In the genomic region with DNA sequence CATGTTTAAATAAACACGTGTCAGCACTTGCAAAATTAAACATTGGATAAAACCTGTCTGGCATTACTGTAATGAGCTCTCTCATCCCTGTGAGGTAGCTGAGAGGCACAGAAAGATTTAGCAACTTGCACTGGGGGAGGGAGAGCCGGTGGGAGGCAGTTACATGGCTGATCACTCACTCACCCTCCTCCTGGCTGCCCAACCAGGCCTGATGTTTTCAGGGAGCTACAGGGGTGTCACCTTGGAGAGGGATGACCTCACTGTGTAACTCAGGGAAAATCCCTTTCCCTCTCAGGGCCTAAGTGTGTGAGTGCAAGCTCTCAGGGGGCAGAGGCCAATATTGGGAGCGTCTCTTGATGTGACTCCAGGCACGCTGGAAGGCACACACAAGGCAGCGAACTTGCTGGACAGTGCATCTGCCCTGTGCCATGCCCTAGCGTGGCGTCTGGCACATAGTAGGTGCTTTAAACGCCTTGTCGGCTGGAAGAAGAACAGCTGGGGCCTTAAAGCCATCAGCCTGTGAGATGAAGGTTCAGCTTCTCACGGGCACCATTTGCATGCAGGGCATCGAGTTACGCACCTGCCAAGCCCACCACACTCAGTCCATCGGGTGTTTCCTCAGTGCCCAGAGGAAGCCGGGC, we compare ENCODE assay signal across 19 cellular contexts. TPM values are rescaled to one million over a fixed set of nuclear protein-coding genes. Genes with fewer than 3 reads are reported as not detected.
A peak's percentile ranks its signal among the peaks of the same experiment; 100 is the strongest.
DNase-seq lines count a peak whose midpoint lies in the region; ATAC-seq, FAIRE-seq and TF ChIP-seq lines count a peak whose summit lies in the region.
"Had no signal": no experiment of that assay in that cellular context is flagged by ENCODE, and none has a peak within 500 bp of the region (broad histone marks: within the 10 kb centered on the region; RNA-seq: fewer than 3 reads in every experiment).

No MANE protein-coding gene starts in this region.

- H3K9me1 ChIP-seq in IMR-90 (ENCODE audit: insufficient read depth, low read length) = no peaks in the 10 kb centered on the region

- H3K27me3 ChIP-seq in IMR-90 (ENCODE audit: control insufficient read depth, insufficient read depth, low read length) = no peaks in the 10 kb centered on the region; the same call in 1 of the 2 replicates
- no peaks in the 10 kb centered on the region for H3K27me3 ChIP-seq in H1 (replicated peaks in 1 of 4; ENCODE audit: control insufficient read depth in 3 of 4, extremely low read depth in 1 of 4, insufficient read depth in 3 of 4, low read length in 3 of 4)
- H3K27me3 ChIP-seq in neuronal stem cell (ENCODE audit: control insufficient read depth in 3 of 3, insufficient read depth in 3 of 3, low read depth in 1 of 3, low read length in 3 of 3) = no peaks in the 10 kb centered on the region
- H3K27me3 ChIP-seq: MG63 had no signal

- no peak for TF ChIP-seq EP300 in H1 (IDR thresholded peaks at IDR 0.05; ENCODE audit: borderline replicate concordance in 1 of 2, low read depth in 2 of 2, low read length in 2 of 2)

- TF ChIP-seq CTCF in IMR-90 (conservative IDR thresholded peaks at IDR 0.05; ENCODE audit: low read depth, low read length) (no peak), H1 (IDR thresholded peaks at IDR 0.05; ENCODE audit: control extremely low read depth in 1 of 3, insufficient read depth in 1 of 3, low read depth in 1 of 3, low read length in 3 of 3) (no peak)

- H3K18ac ChIP-seq in IMR-90 (ENCODE audit: low read depth, low read length) (no peak overlapping the region), H1 (ENCODE audit: extremely low read depth, low read length) (no peak overlapping the region), neuronal stem cell (ENCODE audit: low read length) (no peak overlapping the region)

- H3K36me3 ChIP-seq in IMR-90 (ENCODE audit: control insufficient read depth, insufficient read depth, low read length) (no peaks in the 10 kb centered on the region), H1 (ENCODE audit: control insufficient read depth in 2 of 4, insufficient read depth in 4 of 4, low read length in 3 of 4) (no peaks in the 10 kb centered on the region), neuronal stem cell (replicated peaks in 1 of 2; ENCODE audit: control insufficient read depth in 2 of 2, insufficient read depth in 2 of 2, low read length in 2 of 2) (peaks cover 3 to 86% of the 10 kb centered on the region in 2 donors)
- H3K36me3 ChIP-seq: MG63, upper lobe of right lung had no signal

- H3K23ac ChIP-seq in IMR-90 (ENCODE audit: low read depth, low read length) (no peak overlapping the region), H1 (ENCODE audit: insufficient read length) (no peak overlapping the region), neuronal stem cell (ENCODE audit: low read depth, low read length, poor library complexity) (peak overlapping the region; percentile 29)

- H3K79me1 ChIP-seq in IMR-90 (ENCODE audit: low read depth in 1 of 2, low read length in 2 of 2) = no peaks in the 10 kb centered on the region
- H3K79me1 ChIP-seq in H1 (ENCODE audit: low read depth, low read length) = peaks cover 2% of the 10 kb centered on the region; the same call in 1 of the 2 replicates
- peaks cover 4% of the 10 kb centered on the region for H3K79me1 ChIP-seq in neuronal stem cell (ENCODE audit: low read depth, low read length)

- no peak for TF ChIP-seq POLR2A in IMR-90 (IDR thresholded peaks at IDR 0.05; ENCODE audit: low read depth, low read length)
- no peak for TF ChIP-seq POLR2A in H1 (IDR thresholded peaks at IDR 0.05; ENCODE audit: control extremely low read depth in 1 of 2, low read depth in 2 of 2, low read length in 2 of 2)

- 62% methylated on average over 6 of the region's 14 CpGs; no CpG with 5 or more reads in 1 of the 2 experiments for WGBS in IMR-90 (ENCODE audit: extremely low coverage in 2 of 2, insufficient read length in 1 of 2), 2 experiments
- WGBS in H1 (ENCODE audit: extremely low coverage in 1 of 2, insufficient coverage in 1 of 2, insufficient read length in 1 of 2, insufficient replicate concordance in 2 of 2, low coverage in 1 of 2, low lambda C conversion rate in 2 of 2, missing lambda C conversion rate in 1 of 2), 2 experiments = 76% methylated on average over 14 of the region's 14 CpGs; no CpG with 5 or more reads in 1 of the 2 experiments
- WGBS in neuronal stem cell (ENCODE audit: extremely low coverage in 2 of 2, insufficient read length in 2 of 2, insufficient replicate concordance in 1 of 2), 2 donors = no CpG with 5 or more reads among the region's 14 CpGs

- no peak overlapping the region for H2AK5ac ChIP-seq in IMR-90 (ENCODE audit: low read depth, low read length)
- no peak overlapping the region for H2AK5ac ChIP-seq in H1 (ENCODE audit: low read depth, low read length)
- no peak overlapping the region for H2AK5ac ChIP-seq in neuronal stem cell (ENCODE audit: low read depth, low read length)

- FAIRE-seq in H1 (lab: Jason Lieb, UNC) = no peak
- FAIRE-seq: A204.1 had no signal

- H2AK9ac ChIP-seq in IMR-90 (replicated peaks; ENCODE audit: low read depth, low read length, poor library complexity) = no peak overlapping the region

- H3K14ac ChIP-seq in IMR-90 (replicated peaks; ENCODE audit: low read depth, low read length) (no peak overlapping the region), H1 (ENCODE audit: insufficient read length) (no peak overlapping the region), neuronal stem cell (ENCODE audit: low read length) (peak overlapping the region; percentile 25)

- H2BK15ac ChIP-seq in IMR-90 (ENCODE audit: low read depth, low read length) (no peak overlapping the region), H1 (ENCODE audit: low read length) (no peak overlapping the region), neuronal stem cell (ENCODE audit: low read length) (no peak overlapping the region)

- no peak for TF ChIP-seq RAD21 in IMR-90 (IDR thresholded peaks at IDR 0.05; ENCODE audit: low read length)
- TF ChIP-seq RAD21 in H1 (IDR thresholded peaks at IDR 0.05 in 1 of 2, conservative IDR thresholded peaks at IDR 0.05 in 1 of 2; ENCODE audit: low read depth in 2 of 2, low read length in 2 of 2) = no peak

- no peak overlapping the region for H3K27ac ChIP-seq in IMR-90 (ENCODE audit: insufficient read depth, low read length)
- no peak overlapping the region for H3K27ac ChIP-seq in H1 (ENCODE audit: low read depth, low read length)
- peak overlapping the region; percentile 15 for H3K27ac ChIP-seq in neuronal stem cell (replicated peaks; ENCODE audit: low read length)
- H3K27ac ChIP-seq: PC-9, upper lobe of right lung had no signal

- H3K4me3 ChIP-seq in IMR-90 (ENCODE audit: insufficient read depth, low read depth, low read length) (no peak overlapping the region), H1 (ENCODE audit: extremely low read depth in 1 of 4, insufficient read depth in 2 of 4, low read depth in 3 of 4, low read length in 4 of 4) (no peak overlapping the region), neuronal stem cell (ENCODE audit: low read length in 2 of 2) (no peak overlapping the region)
- H3K4me3 ChIP-seq: MG63, PC-9, upper lobe of right lung had no signal

- H3K4me2 ChIP-seq in IMR-90 (ENCODE audit: low read depth, low read length) = no peak overlapping the region
- H3K4me2 ChIP-seq in H1 (ENCODE audit: insufficient read depth in 1 of 2, low read depth in 2 of 2, low read length in 2 of 2) = no peak overlapping the region
- no peak overlapping the region for H3K4me2 ChIP-seq in neuronal stem cell (ENCODE audit: insufficient read depth, low read length, poor library complexity, severe bottlenecking)
- H3K4me2 ChIP-seq: PC-9 had no signal

- CTCF ChIA-PET in IMR-90 (lab: Yijun Ruan, JAX) (no interaction called here), H1 (lab: Charles Lee; ENCODE audit: partially characterized antibody) (interaction anchor here (0.8 to 2.1 kb wide), 3 partner anchors 9 to 38 kb away, joined by 3 to 12 read pairs (median 8); no protein-coding TSS in a partner anchor)

- no peak overlapping the region for H2AFZ ChIP-seq in IMR-90 (replicated peaks; ENCODE audit: low read length, poor library complexity)
- no peak overlapping the region for H2AFZ ChIP-seq in H1 (ENCODE audit: low read length)
- no peak overlapping the region for H2AFZ ChIP-seq in neuronal stem cell (ENCODE audit: low read length)
- H2AFZ ChIP-seq: PC-9 had no signal

- H3K23me2 ChIP-seq in H1 (ENCODE audit: low read depth, low read length) = no peaks in the 10 kb centered on the region; the same call in 1 of the 2 replicates

- in situ Hi-C loops in IMR-90 (cut with MboI; ENCODE audit: low sequenced_read_pairs) = no loop called here

- H4K8ac ChIP-seq in IMR-90 (ENCODE audit: low read depth in 2 of 2, low read length in 2 of 2) = no peak overlapping the region
- no peak overlapping the region for H4K8ac ChIP-seq in H1 (ENCODE audit: extremely low read depth, insufficient read depth, low read length)
- peak overlapping the region; percentile 95 for H4K8ac ChIP-seq in neuronal stem cell (ENCODE audit: low read depth, low read length)

- H3K79me2 ChIP-seq in H1 (ENCODE audit: control insufficient read depth in 1 of 2, insufficient read depth in 2 of 2, low read length in 2 of 2) = no peaks in the 10 kb centered on the region

- H3K4me1 ChIP-seq in IMR-90 (ENCODE audit: control insufficient read depth, insufficient read depth, low read length) (peaks cover 4% of the 10 kb centered on the region; the same call in 1 of the 2 replicates), H1 (replicated peaks in 1 of 4; ENCODE audit: control insufficient read depth in 3 of 4, insufficient read depth in 4 of 4, low read length in 3 of 4) (peaks cover 0 to 29% (median 18%) of the 10 kb centered on the region in 4 experiments; a peak in 6 of 7 replicates), neuronal stem cell (ENCODE audit: control insufficient read depth in 2 of 2, insufficient read depth in 1 of 2, low read depth in 1 of 2, low read length in 2 of 2) (peaks cover 0 to 14% of the 10 kb centered on the region in 2 donors)
- H3K4me1 ChIP-seq: upper lobe of right lung had no signal

- H4K91ac ChIP-seq in IMR-90 (ENCODE audit: insufficient read depth, low read depth, low read length) (no peak overlapping the region), H1 (replicated peaks; ENCODE audit: insufficient read length, low read length) (no peak overlapping the region), neuronal stem cell (ENCODE audit: low read depth, low read length, poor library complexity) (no peak overlapping the region)

- H3K4ac ChIP-seq in IMR-90 (ENCODE audit: low read depth, low read length) (no peak overlapping the region), H1 (replicated peaks; ENCODE audit: insufficient read length, low read depth, low read length) (no peak overlapping the region), neuronal stem cell (ENCODE audit: low read length) (no peak overlapping the region)

- H2BK12ac ChIP-seq in H1 (ENCODE audit: low read depth, low read length) (0 out of 2 replicates have a peak overlapping the region, but pooled peaks have one; percentile 17), neuronal stem cell (ENCODE audit: low read length) (peak overlapping the region; percentile 70)

- dilution Hi-C loops in IMR-90 (cut with HindIII; ENCODE audit: low sequenced_read_pairs, unreplicated experiment) = no loop called here

- H4K20me1 ChIP-seq in IMR-90 (ENCODE audit: insufficient read depth, low read length) (peaks cover 3% of the 10 kb centered on the region; the same call in 1 of the 2 replicates), H1 (replicated peaks in 1 of 2; ENCODE audit: control insufficient read depth in 1 of 2, insufficient read depth in 2 of 2, low read length in 2 of 2) (no peaks in the 10 kb centered on the region)

- H3K56ac ChIP-seq in IMR-90 (ENCODE audit: extremely low read depth, insufficient read depth, low read length) (no peak overlapping the region), H1 (replicated peaks; ENCODE audit: insufficient read length, low read depth, low read length) (no peak overlapping the region)

- H2BK20ac ChIP-seq in IMR-90 (ENCODE audit: low read depth, low read length) (no peak overlapping the region), H1 (ENCODE audit: low read length) (peak overlapping the region; percentile 61; the same call in 1 of the 2 replicates)

- H2BK5ac ChIP-seq in IMR-90 (ENCODE audit: low read depth, low read length, poor library complexity, severe bottlenecking) (no peak overlapping the region), H1 (ENCODE audit: low read depth, low read length) (no peak overlapping the region), neuronal stem cell (ENCODE audit: low read length) (peak overlapping the region; percentile 49)

- H4K5ac ChIP-seq in IMR-90 (ENCODE audit: low read depth, low read length) (no peak overlapping the region), H1 (ENCODE audit: insufficient read length, low read depth, low read length) (no peak overlapping the region)

- peak; percentile 24 for DNase-seq in NCI-H2171 treated with DMSO at 0.1 percent for 48 hours (lab: John Stamatoyannopoulos, UW)
- no peak for DNase-seq in NCI-H2171 (lab: John Stamatoyannopoulos, UW)
- peak; percentile 53 for DNase-seq in IMR-90
- no peak for DNase-seq in H1 (ENCODE audit: low read depth in 1 of 2, low spot score in 2 of 2)
- no peak for DNase-seq in neuronal stem cell (ENCODE audit: low spot score)
- DNase-seq: activated CD8-positive, alpha-beta T cell treated with anti-CD3 and anti-CD28 coated beads for 36 hours; EL; immature natural killer cell; MG63; NCI-H187; NCI-H748 treated with DMSO at 0.1 percent for 48 hours; nephron progenitor cell; PC-9; upper lobe of right lung had no signal

- H2BK120ac ChIP-seq in IMR-90 (ENCODE audit: low read depth, low read length) (no peak overlapping the region), H1 (replicated peaks; ENCODE audit: low read depth, low read length) (no peak overlapping the region), neuronal stem cell (ENCODE audit: low read depth, low read length) (no peak overlapping the region)

- POLR2A ChIA-PET in IMR-90 (lab: Charles Lee; ENCODE audit: unreplicated experiment) = no interaction called here
- POLR2A ChIA-PET in H1 (lab: Charles Lee; ENCODE audit: partially characterized antibody) = no interaction called here

- H3K9ac ChIP-seq in IMR-90 (ENCODE audit: low read depth, low read length) (no peak overlapping the region), H1 (replicated peaks in 1 of 4; ENCODE audit: extremely low read depth in 1 of 4, low read depth in 3 of 4, low read length in 3 of 4) (no peak overlapping the region), neuronal stem cell (ENCODE audit: low read depth, low read length, poor library complexity) (peak overlapping the region; percentile 76)

- intact Hi-C loops in IMR-90 (cut with micrococcal nuclease) = no loop called here

- no TSS peak for BruUV-seq in IMR-90 (replicated peaks; lab: Mats Ljungman, UMichigan)

- no peaks in the 10 kb centered on the region for H3K9me3 ChIP-seq in IMR-90 (ENCODE audit: control insufficient read depth, insufficient read depth, low read length)
- no peaks in the 10 kb centered on the region; a peak in 1 of 4 replicates for H3K9me3 ChIP-seq in H1 (ENCODE audit: insufficient read depth in 2 of 2, low read depth in 1 of 2, low read length in 1 of 2)
- peaks cover 0 to 4% of the 10 kb centered on the region in 2 donors for H3K9me3 ChIP-seq in neuronal stem cell (replicated peaks in 1 of 2; ENCODE audit: control insufficient read depth in 2 of 2, insufficient read depth in 1 of 2, low read depth in 1 of 2, low read length in 2 of 2)
- H3K9me3 ChIP-seq: MG63, upper lobe of right lung had no signal

- ATAC-seq in IMR-90 (ENCODE audit: low read depth) = peak; percentile 45; the same call in 1 of the 2 replicates
- ATAC-seq in HG02938 (IDR thresholded peaks at IDR 0.05; ENCODE audit: unreplicated experiment) = no peak
- ATAC-seq in HG03139 (IDR thresholded peaks at IDR 0.05; ENCODE audit: unreplicated experiment) = no peak
- ATAC-seq in GM18502 (IDR thresholded peaks at IDR 0.05; ENCODE audit: poor library complexity, unreplicated experiment) = no peak
- ATAC-seq: activated CD8-positive, alpha-beta T cell treated with anti-CD3 and anti-CD28 coated beads for 36 hours; activated T-cell treated with anti-CD3 and anti-CD28 coated beads, Interleukin-2, amount 50 U/mL, for 72 hours; upper lobe of right lung had no signal

RNA-seq across cellular contexts. Expression of gene ELFN1, which starts 51.1 kb away (rescaled TPM):
- 1.6 and 2.2 TPM in 2 replicates for total RNA-seq in IMR-90 (2012; rRNA removed)
- polyA plus RNA-seq in IMR-90 (2012; rRNA removed) = 5.2 and 7.8 TPM in 2 replicates
- 3.9 and 10.2 TPM in 2 replicates for polyA plus RNA-seq in IMR-90 (2012; cell fraction: cytosol; rRNA removed)
- 3.8 and 9.6 TPM in 2 replicates for polyA plus RNA-seq in IMR-90 (2012; cell fraction: nucleus; rRNA removed; ENCODE audit: low replicate concordance)
- 2.0 and 2.1 TPM in 2 replicates for total RNA-seq in H1 (2021; fragmentation: NEBNext Ultra II Directional; extraction: Animal tissue kit (Norgen Biotek cat#: 25700))
- polyA plus RNA-seq in H1 (2011; rRNA removed) = 4.5 and 4.8 TPM in 2 replicates
- 3.6 TPM for polyA plus RNA-seq in H1 (2011; cell fraction: cytosol; rRNA removed)
- 2.8 TPM for polyA plus RNA-seq in H1 (2011; cell fraction: nucleus; rRNA removed)
- polyA plus RNA-seq in H1 (2012, experiment 1 of 2) = 1.5 to 4.4 TPM (median 3.3 TPM) in 4 replicates
- polyA plus RNA-seq in H1 (2012, experiment 2 of 2) = 2.0 TPM
- 3.3 TPM for polyA plus RNA-seq in H1 (2013, experiment 1 of 2)
- 3.5 TPM for polyA plus RNA-seq in H1 (2013, experiment 2 of 2)
- polyA minus RNA-seq in H1 (2011; rRNA and poly(A)+ RNA removed) = 1.8 and 2.7 TPM in 2 replicates
- 3.5 TPM for polyA minus RNA-seq in H1 (2011; cell fraction: cytosol; rRNA and poly(A)+ RNA removed)
- polyA minus RNA-seq in H1 (2011; cell fraction: nucleus; rRNA and poly(A)+ RNA removed) = 1.5 TPM
- polyA plus RNA-seq in neuronal stem cell (2013, experiment 1 of 2) = 15.6 TPM
- 16.3 TPM for polyA plus RNA-seq in neuronal stem cell (2013, experiment 2 of 2)
- total RNA-seq: activated T-cell treated with anti-CD3 and anti-CD28 coated beads, Interleukin-2, amount 50 U/mL, for 72 hours had no signal

Comparison
In these comparisons a context has a peak if more than half of its experiments do, and no peak if none do; other contexts are left out.
1. DNase-seq: peak in NCI-H2171 treated with DMSO at 0.1 percent for 48 hours (single experiment) and IMR-90 (single experiment); none in NCI-H2171 (single experiment), H1 (0 of 2) and neuronal stem cell (single experiment).